In the genomic region with DNA sequence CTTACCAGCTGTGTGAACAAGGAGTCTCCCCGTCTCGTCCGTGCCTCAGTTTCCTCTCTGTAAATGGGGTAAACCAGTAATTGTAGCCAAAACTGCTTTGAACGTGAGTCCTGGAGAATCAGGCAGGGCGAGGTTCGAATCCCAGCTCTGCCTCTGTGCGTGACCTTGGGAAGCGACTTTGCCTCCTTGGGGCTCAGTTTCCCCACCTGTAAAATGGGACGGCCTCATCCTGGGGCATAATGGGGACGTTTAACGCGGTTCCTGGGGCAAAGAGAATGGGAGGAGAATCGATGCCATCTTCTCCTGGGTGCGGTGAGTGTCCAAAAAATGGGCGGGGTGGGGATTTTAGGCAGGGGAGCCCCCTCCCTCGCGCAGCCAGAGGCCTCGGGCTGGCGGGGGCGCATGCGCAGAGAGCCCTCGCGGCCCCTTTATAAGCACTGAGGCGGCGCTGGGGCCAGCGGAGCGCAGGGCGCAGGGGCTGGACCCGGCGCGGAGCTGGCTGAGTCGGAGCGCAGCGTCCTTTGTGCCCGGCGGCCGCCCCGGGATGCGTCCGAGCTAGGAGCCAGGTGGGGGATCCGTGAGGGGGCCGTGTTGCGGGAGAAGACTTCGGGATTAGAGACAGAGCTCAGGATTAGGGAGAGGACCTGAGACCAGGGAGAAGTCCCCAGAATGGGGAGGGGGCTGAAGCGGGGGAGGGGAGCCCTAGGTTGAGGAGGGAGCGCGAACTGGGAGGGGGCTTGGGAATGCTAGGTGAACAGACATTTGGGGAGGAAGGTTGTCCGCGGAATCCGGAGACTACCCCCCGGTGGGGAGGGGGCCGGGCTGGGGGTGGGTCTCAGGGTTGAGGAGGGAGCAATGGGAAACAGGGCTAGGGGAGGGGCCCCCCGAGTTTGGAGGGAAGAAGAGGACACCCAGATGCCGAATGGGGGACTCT, we compare ENCODE assay signal across 2 cellular contexts.
TF ChIP-seq lines count a peak whose summit lies in the region.

A gene (plus strand): TSS at position 460 of the 934 bp plus-strand sequence. CDS start 4,996 bp downstream, outside the sequence.

TF ChIP-seq in A549, 52 proteins besides CTCF, POLR2A, EP300 and RAD21 (continued from another document):
- TF ChIP-seq, protein P1, sequence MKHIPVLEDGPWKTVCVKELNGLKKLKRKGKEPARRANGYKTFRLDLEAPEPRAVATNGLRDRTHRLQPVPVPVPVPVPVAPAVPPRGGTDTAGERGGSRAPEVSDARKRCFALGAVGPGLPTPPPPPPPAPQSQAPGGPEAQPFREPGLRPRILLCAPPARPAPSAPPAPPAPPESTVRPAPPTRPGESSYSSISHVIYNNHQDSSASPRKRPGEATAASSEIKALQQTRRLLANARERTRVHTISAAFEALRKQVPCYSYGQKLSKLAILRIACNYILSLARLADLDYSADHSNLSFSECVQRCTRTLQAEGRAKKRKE (CRISPR knock-in tag; IDR thresholded peaks at IDR 0.05; ENCODE audit: low read depth), result no peak
- TF ChIP-seq RNF2 (IDR thresholded peaks at IDR 0.05; ENCODE audit: borderline replicate concordance, low read depth), result no peak
- TF ChIP-seq, protein P2, sequence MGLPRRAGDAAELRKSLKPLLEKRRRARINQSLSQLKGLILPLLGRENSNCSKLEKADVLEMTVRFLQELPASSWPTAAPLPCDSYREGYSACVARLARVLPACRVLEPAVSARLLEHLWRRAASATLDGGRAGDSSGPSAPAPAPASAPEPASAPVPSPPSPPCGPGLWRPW (IDR thresholded peaks at IDR 0.05), result no peak
- no peak for TF ChIP-seq JUNB (IDR thresholded peaks at IDR 0.05)
TF ChIP-seq in A549: peak in this region for 0.

TF ChIP-seq in SK-N-SH treated with all-trans-retinoic acid at 6 μM for 48 hours, 23 proteins besides CTCF, POLR2A, EP300 and RAD21 (continued from another document):
- no peak for TF ChIP-seq TCF4 (CRISPR knock-in tag; IDR thresholded peaks at IDR 0.05; ENCODE audit: borderline replicate concordance)
- TF ChIP-seq TOX (CRISPR knock-in tag; IDR thresholded peaks at IDR 0.05; ENCODE audit: borderline replicate concordance), result no peak
- no peak for TF ChIP-seq ZC3H10 (CRISPR knock-in tag; IDR thresholded peaks at IDR 0.05)
- TF ChIP-seq ARNTL (CRISPR knock-in tag; IDR thresholded peaks at IDR 0.05; ENCODE audit: borderline replicate concordance, low read depth), result no peak
- TF ChIP-seq ZNF8 (CRISPR knock-in tag; IDR thresholded peaks at IDR 0.05), result no peak
- TF ChIP-seq ZNF565 (CRISPR knock-in tag; conservative IDR thresholded peaks at IDR 0.05; ENCODE audit: low read depth), result no peak
- no peak for TF ChIP-seq ZFP3 (CRISPR knock-in tag; IDR thresholded peaks at IDR 0.05)
- TF ChIP-seq ZFP30 (CRISPR knock-in tag; IDR thresholded peaks at IDR 0.05), result no peak
- TF ChIP-seq ZNF70 (CRISPR knock-in tag; IDR thresholded peaks at IDR 0.05), result no peak
- TF ChIP-seq RARB (CRISPR knock-in tag; IDR thresholded peaks at IDR 0.05), result no peak
- TF ChIP-seq BACH2 (CRISPR knock-in tag; IDR thresholded peaks at IDR 0.05; ENCODE audit: borderline replicate concordance), result no peak
- TF ChIP-seq, protein P3, sequence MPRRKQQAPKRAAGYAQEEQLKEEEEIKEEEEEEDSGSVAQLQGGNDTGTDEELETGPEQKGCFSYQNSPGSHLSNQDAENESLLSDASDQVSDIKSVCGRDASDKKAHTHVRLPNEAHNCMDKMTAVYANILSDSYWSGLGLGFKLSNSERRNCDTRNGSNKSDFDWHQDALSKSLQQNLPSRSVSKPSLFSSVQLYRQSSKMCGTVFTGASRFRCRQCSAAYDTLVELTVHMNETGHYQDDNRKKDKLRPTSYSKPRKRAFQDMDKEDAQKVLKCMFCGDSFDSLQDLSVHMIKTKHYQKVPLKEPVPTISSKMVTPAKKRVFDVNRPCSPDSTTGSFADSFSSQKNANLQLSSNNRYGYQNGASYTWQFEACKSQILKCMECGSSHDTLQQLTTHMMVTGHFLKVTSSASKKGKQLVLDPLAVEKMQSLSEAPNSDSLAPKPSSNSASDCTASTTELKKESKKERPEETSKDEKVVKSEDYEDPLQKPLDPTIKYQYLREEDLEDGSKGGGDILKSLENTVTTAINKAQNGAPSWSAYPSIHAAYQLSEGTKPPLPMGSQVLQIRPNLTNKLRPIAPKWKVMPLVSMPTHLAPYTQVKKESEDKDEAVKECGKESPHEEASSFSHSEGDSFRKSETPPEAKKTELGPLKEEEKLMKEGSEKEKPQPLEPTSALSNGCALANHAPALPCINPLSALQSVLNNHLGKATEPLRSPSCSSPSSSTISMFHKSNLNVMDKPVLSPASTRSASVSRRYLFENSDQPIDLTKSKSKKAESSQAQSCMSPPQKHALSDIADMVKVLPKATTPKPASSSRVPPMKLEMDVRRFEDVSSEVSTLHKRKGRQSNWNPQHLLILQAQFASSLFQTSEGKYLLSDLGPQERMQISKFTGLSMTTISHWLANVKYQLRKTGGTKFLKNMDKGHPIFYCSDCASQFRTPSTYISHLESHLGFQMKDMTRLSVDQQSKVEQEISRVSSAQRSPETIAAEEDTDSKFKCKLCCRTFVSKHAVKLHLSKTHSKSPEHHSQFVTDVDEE (CRISPR knock-in tag; IDR thresholded peaks at IDR 0.05), result no peak
- no peak for TF ChIP-seq SNAI2 (CRISPR knock-in tag; IDR thresholded peaks at IDR 0.05)
- TF ChIP-seq, protein P4, sequence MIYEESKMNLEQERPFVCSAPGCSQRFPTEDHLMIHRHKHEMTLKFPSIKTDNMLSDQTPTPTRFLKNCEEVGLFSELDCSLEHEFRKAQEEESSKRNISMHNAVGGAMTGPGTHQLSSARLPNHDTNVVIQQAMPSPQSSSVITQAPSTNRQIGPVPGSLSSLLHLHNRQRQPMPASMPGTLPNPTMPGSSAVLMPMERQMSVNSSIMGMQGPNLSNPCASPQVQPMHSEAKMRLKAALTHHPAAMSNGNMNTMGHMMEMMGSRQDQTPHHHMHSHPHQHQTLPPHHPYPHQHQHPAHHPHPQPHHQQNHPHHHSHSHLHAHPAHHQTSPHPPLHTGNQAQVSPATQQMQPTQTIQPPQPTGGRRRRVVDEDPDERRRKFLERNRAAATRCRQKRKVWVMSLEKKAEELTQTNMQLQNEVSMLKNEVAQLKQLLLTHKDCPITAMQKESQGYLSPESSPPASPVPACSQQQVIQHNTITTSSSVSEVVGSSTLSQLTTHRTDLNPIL (CRISPR knock-in tag; IDR thresholded peaks at IDR 0.05; ENCODE audit: low read depth), result no peak
- no peak for TF ChIP-seq PPARA (CRISPR knock-in tag; IDR thresholded peaks at IDR 0.05; ENCODE audit: borderline replicate concordance)
